1 cellular context compared by ENCODE assay signal in genomic region chr1:228684609-228685008, GRCh38.
TF ChIP-seq lines count a peak whose summit lies in the region.

No MANE protein-coding gene starts in this region.

TF ChIP-seq in K562, 482 proteins besides CTCF, POLR2A, EP300 and RAD21 (continued from another document):
- TF ChIP-seq ZNF592 (IDR thresholded peaks at IDR 0.05) (no peak), CHD7 (IDR thresholded peaks at IDR 0.05; ENCODE audit: low read depth, low read length) (no peak), SMAD4 (CRISPR knock-in tag; conservative IDR thresholded peaks at IDR 0.05) (no peak), ZNF24 (IDR thresholded peaks at IDR 0.05) (no peak)
